Comparison of ENCODE assay signal across 14 cellular contexts in genomic region chr3:52176188-52176752, GRCh38. TPM values are rescaled to one million over a fixed set of nuclear protein-coding genes. Genes with fewer than 3 reads are reported as not detected.
"Had no signal": no experiment of that assay in that cellular context is flagged by ENCODE, and none has a peak within 500 bp of the region (broad histone marks: within the 10 kb centered on the region; RNA-seq: fewer than 3 reads in every experiment).

No MANE protein-coding gene starts in this region.

- H3K36me3 ChIP-seq: prostate gland, suprapubic skin had no signal

- H3K4me1 ChIP-seq: prostate gland had no signal

- H3K36me3 Mint-ChIP-seq: naive thymus-derived CD8-positive, alpha-beta T cell had no signal

- H3K4me3 Mint-ChIP-seq: activated T-cell treated with anti-CD3 and anti-CD28 coated beads, Interleukin-2, amount 50 U/mL, for 4 hours; naive thymus-derived CD8-positive, alpha-beta T cell had no signal

- H3K27ac ChIP-seq: coronary artery, prostate gland, suprapubic skin had no signal

- ATAC-seq: activated T-cell treated with anti-CD3 and anti-CD28 coated beads, Interleukin-2, amount 50 U/mL, for 4 hours; naive thymus-derived CD8-positive, alpha-beta T cell; stimulated activated naive CD8-positive, alpha-beta T cell treated with anti-CD3 and anti-CD28 coated beads, Interleukin-15, Interleukin-2, amounts not matched to agents 100 U/mL and 50 U/mL, for 24 hours had no signal

- H3K27me3 Mint-ChIP-seq: naive thymus-derived CD8-positive, alpha-beta T cell had no signal

- H3K9me3 ChIP-seq: prostate gland, suprapubic skin had no signal

- H3K9me3 Mint-ChIP-seq: activated T-cell treated with anti-CD3 and anti-CD28 coated beads, Interleukin-2, amount 50 U/mL, for 4 hours; naive thymus-derived CD8-positive, alpha-beta T cell had no signal

- FAIRE-seq: astrocyte had no signal

- H3K4me3 ChIP-seq: coronary artery, prostate gland, suprapubic skin had no signal

- H3K27me3 ChIP-seq: suprapubic skin had no signal

- DNase-seq: activated CD4-positive, alpha-beta T cell treated with anti-CD3 and anti-CD28 coated beads for 1 hour; activated CD4-positive, alpha-beta T cell treated with anti-CD3 and anti-CD28 coated beads, Interleukin-2, amount 50 U/mL, for 48 hours; activated naive CD4-positive, alpha-beta T cell; activated T-cell treated with anti-CD3 and anti-CD28 coated beads, Interleukin-2, amount 50 U/mL, for 4 hours; effector CD4-positive, alpha-beta T cell; mammary epithelial cell; nucleus accumbens; stimulated activated CD4-positive, alpha-beta T cell treated with anti-CD3 and anti-CD28 coated beads, Interleukin-2, amount 100 ng/mL, for 48 hours; stimulated activated naive CD8-positive, alpha-beta T cell treated with anti-CD3 and anti-CD28 coated beads, Interleukin-15, Interleukin-2, amounts not matched to agents 100 U/mL and 50 U/mL, for 24 hours had no signal

RNA-seq across cellular contexts. Expression of gene TLR9, which starts 49.2 kb away (rescaled TPM):
- total RNA-seq: mammary epithelial cell had no signal
- polyA plus RNA-seq: mammary epithelial cell; naive thymus-derived CD8-positive, alpha-beta T cell had no signal
